In genomic region chr5:170632985-170633234, GRCh38 we compare ENCODE assay signal across 8 cellular contexts.
DNase-seq lines count a peak whose midpoint lies in the region; ATAC-seq, FAIRE-seq and TF ChIP-seq lines count a peak whose summit lies in the region.

No MANE protein-coding gene starts in this region.

- no peaks in the 10 kb centered on the region for H3K9me3 ChIP-seq in Caco-2
- H3K9me3 ChIP-seq in lung (ENCODE audit: control insufficient read depth in 2 of 2, insufficient read depth in 1 of 2, low read length in 1 of 2): no peaks in the 10 kb centered on the region

- no peak overlapping the region; the same call in 1 of the 2 replicates for H3K4me3 ChIP-seq in Caco-2 (ENCODE audit: low read depth, low read length)
- H3K4me3 ChIP-seq in lung: no peak overlapping the region

- POLR2A ChIA-PET in Caco-2 (lab: Charles Lee): no interaction called here

- peaks cover 26% of the 10 kb centered on the region for H3K4me1 Mint-ChIP-seq in Caco-2 (ENCODE audit: low read depth, unreplicated experiment)

- H3K4me1 ChIP-seq in Caco-2 (peaks cover 6% of the 10 kb centered on the region; the same call in 1 of the 2 replicates), lung (ENCODE audit: control insufficient read depth in 2 of 2, insufficient read depth in 2 of 2, low read length in 2 of 2) (peaks cover 0 to 14% of the 10 kb centered on the region in 2 donors)

- WGBS in lung, 2 donors: 0 to 1% methylated on average over 11 to 12 of the region's 12 CpGs

- H3K27me3 ChIP-seq in Caco-2 (replicated peaks; ENCODE audit: control insufficient read depth, insufficient read depth, low read length): no peaks in the 10 kb centered on the region; the same call in 1 of the 2 replicates
- H3K27me3 ChIP-seq in lung (ENCODE audit: control insufficient read depth, insufficient read depth): no peaks in the 10 kb centered on the region

- H3K27ac ChIP-seq in lung (ENCODE audit: low read depth in 1 of 2, low read length in 1 of 2): peak overlapping the region; percentile 59

- no TSS peak for BruUV-seq in Caco-2 (replicated peaks; lab: Mats Ljungman, UMichigan)

- ATAC-seq in HG02973 (IDR thresholded peaks at IDR 0.05; ENCODE audit: unreplicated experiment) (peak; percentile 54), lung (ENCODE audit: insufficient read depth, low FRiP score) (peak; percentile 78)

- H3K4me3 Mint-ChIP-seq in Caco-2 (ENCODE audit: unreplicated experiment): peak overlapping the region; percentile 75

- DNase-seq in Caco-2 (peak; percentile 73 to 83), cerebellum (ENCODE audit: low spot score) (peak; percentile 65), lung (ENCODE audit: low spot score) (peak; percentile 57), AML-193 (lab: John Stamatoyannopoulos, UW) (no peak), RCC 7860 (ENCODE audit: low spot score) (no peak)
- peak; percentile 15 for DNase-seq in activated CD4-positive, CD25-positive, alpha-beta regulatory T cell treated with anti-CD3 and anti-CD28 coated beads, Interleukin-2, amount 50 U/mL, for 16 hours (ENCODE audit: low read depth, low spot score)
- DNase-seq in stimulated activated CD8-positive, alpha-beta memory T cell treated with anti-CD3 and anti-CD28 coated beads, Interleukin-12 subunit alpha, Interleukin-12 subunit beta, amount 100 ng/mL, for 1 hour (ENCODE audit: low read depth): peak; percentile 27

- H3K36me3 ChIP-seq in Caco-2 (ENCODE audit: control insufficient read depth, insufficient read depth, low read length) (no peaks in the 10 kb centered on the region), lung (ENCODE audit: control insufficient read depth in 2 of 2, insufficient read depth in 2 of 2, low read length in 2 of 2) (no peaks in the 10 kb centered on the region)

- intact Hi-C loops in Caco-2 (cut with micrococcal nuclease; ENCODE audit: unreplicated experiment): loop anchor here (1.0 to 5.0 kb wide), 5 partner anchors 29 to 407 kb away; no protein-coding TSS in a partner anchor

- CTCF ChIA-PET in Caco-2 (lab: Charles Lee): interaction anchor here (0.5 to 1.5 kb wide), 4 partner anchors 12 to 329 kb away, joined by 3 to 17 read pairs (median 4); no protein-coding TSS in a partner anchor

- H3K9me3 Mint-ChIP-seq in Caco-2 (ENCODE audit: unreplicated experiment): no peaks in the 10 kb centered on the region

- peaks cover 7% of the 10 kb centered on the region for H3K36me3 Mint-ChIP-seq in Caco-2 (ENCODE audit: insufficient read depth, unreplicated experiment)

- H3K27me3 Mint-ChIP-seq in Caco-2 (ENCODE audit: insufficient read depth, unreplicated experiment): peaks cover 15% of the 10 kb centered on the region

- peak; percentile 91 to 97 for TF ChIP-seq CTCF in Caco-2 (IDR thresholded peaks at IDR 0.05; ENCODE audit: insufficient read depth in 1 of 2, low read depth in 1 of 2, low read length in 1 of 2, severe bottlenecking in 1 of 2, unreplicated experiment in 1 of 2)
- TF ChIP-seq CTCF in lung (IDR thresholded peaks at IDR 0.05; ENCODE audit: control extremely low read depth, extremely low read depth): peak; percentile 84

- H3K27ac Mint-ChIP-seq in Caco-2 (ENCODE audit: unreplicated experiment): peak overlapping the region; percentile 37

- FAIRE-seq in RCC 7860 (lab: Jason Lieb, UNC): no peak

Comparison
In these comparisons a context has a peak if more than half of its experiments do, and no peak if none do; other contexts are left out.
1. DNase-seq: peak in Caco-2 (2 of 2), activated CD4-positive, CD25-positive, alpha-beta regulatory T cell treated with anti-CD3 and anti-CD28 coated beads, Interleukin-2, amount 50 U/mL, for 16 hours (single experiment), cerebellum (single experiment), lung (single experiment) and stimulated activated CD8-positive, alpha-beta memory T cell treated with anti-CD3 and anti-CD28 coated beads, Interleukin-12 subunit alpha, Interleukin-12 subunit beta, amount 100 ng/mL, for 1 hour (single experiment); none in AML-193 (0 of 2) and RCC 7860 (single experiment).